In genomic region chr14:75648066-75648838, GRCh38 we compare ENCODE assay signal across 1 cellular context.
TF ChIP-seq lines count a peak whose summit lies in the region.

No MANE protein-coding gene starts in this region.

TF ChIP-seq in HepG2, 621 proteins besides CTCF, POLR2A, EP300 and RAD21 (continued from another document and continues in another):
- TF ChIP-seq NFIB (CRISPR knock-in tag; IDR thresholded peaks at IDR 0.05; ENCODE audit: borderline replicate concordance) (no peak), FOSL1 (CRISPR knock-in tag; IDR thresholded peaks at IDR 0.05; ENCODE audit: borderline replicate concordance) (peak; percentile 45; the same call in 1 of the 2 replicates), KLF13 (CRISPR knock-in tag; IDR thresholded peaks at IDR 0.05) (no peak), ZNF318 (CRISPR knock-in tag; IDR thresholded peaks at IDR 0.05) (peak; percentile 82; the same call in 1 of the 2 replicates), ZNF34 (CRISPR knock-in tag; IDR thresholded peaks at IDR 0.05; ENCODE audit: borderline replicate concordance) (no peak), TCF12 (IDR thresholded peaks at IDR 0.05) (no peak), TCF12 (CRISPR knock-in tag; IDR thresholded peaks at IDR 0.05) (peak; percentile 97), ZFX (CRISPR knock-in tag; IDR thresholded peaks at IDR 0.05; ENCODE audit: low read depth) (peak; percentile 29; the same call in 1 of the 2 replicates), MZF1 (CRISPR knock-in tag; IDR thresholded peaks at IDR 0.05; ENCODE audit: borderline replicate concordance) (no peak), ATF2 (CRISPR knock-in tag; IDR thresholded peaks at IDR 0.05) (peak; percentile 98), HNRNPL (IDR thresholded peaks at IDR 0.05; ENCODE audit: low read depth, low read length) (no peak), LCORL (IDR thresholded peaks at IDR 0.05) (no peak), LCORL (CRISPR knock-in tag; IDR thresholded peaks at IDR 0.05) (peak; percentile 97), RARG (CRISPR knock-in tag; IDR thresholded peaks at IDR 0.05; ENCODE audit: low read depth) (no peak), TAF15 (IDR thresholded peaks at IDR 0.05; ENCODE audit: low read depth, low read length, poor library complexity, severe bottlenecking) (no peak), NFIC (IDR thresholded peaks at IDR 0.05; ENCODE audit: low read length) (peak; percentile 93), ZSCAN22 (CRISPR knock-in tag; IDR thresholded peaks at IDR 0.05) (no peak), ZBTB7A (CRISPR knock-in tag; IDR thresholded peaks at IDR 0.05) (0 out of 2 replicates have a peak, but pooled peaks have one; percentile 67), FOXC1 (CRISPR knock-in tag; IDR thresholded peaks at IDR 0.05; ENCODE audit: borderline replicate concordance) (no peak; the same call in 1 of the 2 replicates), FOSL2 (CRISPR knock-in tag; IDR thresholded peaks at IDR 0.05) (peak; percentile 96), SNAI1 (CRISPR knock-in tag; IDR thresholded peaks at IDR 0.05; ENCODE audit: borderline replicate concordance) (no peak), SPEN (CRISPR knock-in tag; IDR thresholded peaks at IDR 0.05; ENCODE audit: low read depth) (peak; percentile 84), ETV5 (CRISPR knock-in tag; IDR thresholded peaks at IDR 0.05; ENCODE audit: borderline replicate concordance) (peak; percentile 77; the same call in 1 of the 2 replicates), ZNF678 (CRISPR knock-in tag; IDR thresholded peaks at IDR 0.05) (no peak), ZNF609 (CRISPR knock-in tag; IDR thresholded peaks at IDR 0.05; ENCODE audit: borderline replicate concordance) (peak; percentile 97), KLF6 (CRISPR knock-in tag; IDR thresholded peaks at IDR 0.05) (peak; percentile 84), MIER3 (CRISPR knock-in tag; IDR thresholded peaks at IDR 0.05; ENCODE audit: borderline replicate concordance) (peak; percentile 99), ZFP82 (CRISPR knock-in tag; IDR thresholded peaks at IDR 0.05; ENCODE audit: borderline replicate concordance) (no peak), HCFC1 (IDR thresholded peaks at IDR 0.05; ENCODE audit: low read depth, low read length) (no peak), ZNF432 (CRISPR knock-in tag; IDR thresholded peaks at IDR 0.05; ENCODE audit: borderline replicate concordance) (no peak), ZBTB26 (CRISPR knock-in tag; IDR thresholded peaks at IDR 0.05; ENCODE audit: borderline replicate concordance) (peak; percentile 69; the same call in 1 of the 2 replicates), ZNF367 (CRISPR knock-in tag; IDR thresholded peaks at IDR 0.05; ENCODE audit: borderline replicate concordance) (no peak), SKI (IDR thresholded peaks at IDR 0.05; ENCODE audit: partially characterized antibody) (peak; percentile 88), DZIP1 (CRISPR knock-in tag; IDR thresholded peaks at IDR 0.05) (no peak), ZNF703 (CRISPR knock-in tag; IDR thresholded peaks at IDR 0.05; ENCODE audit: borderline replicate concordance) (no peak), ZNF468 (CRISPR knock-in tag; IDR thresholded peaks at IDR 0.05) (no peak), KDM2A (CRISPR knock-in tag; IDR thresholded peaks at IDR 0.05; ENCODE audit: borderline replicate concordance, low read depth) (peak; percentile 89), SSRP1 (CRISPR knock-in tag; IDR thresholded peaks at IDR 0.05) (peak; percentile 41; the same call in 1 of the 2 replicates), ZNF510 (CRISPR knock-in tag; IDR thresholded peaks at IDR 0.05; ENCODE audit: low read depth) (no peak), ATF3 (CRISPR knock-in tag; IDR thresholded peaks at IDR 0.05) (peak; percentile 96), SALL2 (CRISPR knock-in tag; IDR thresholded peaks at IDR 0.05) (0 out of 2 replicates have a peak, but pooled peaks have one; percentile 36), PHF5A (CRISPR knock-in tag; IDR thresholded peaks at IDR 0.05; ENCODE audit: low read depth, unreplicated experiment) (peak; percentile 80), MEIS1 (CRISPR knock-in tag; IDR thresholded peaks at IDR 0.05; ENCODE audit: borderline replicate concordance) (no peak), GABPB1 (CRISPR knock-in tag; IDR thresholded peaks at IDR 0.05) (peak; percentile 51), PATZ1 (CRISPR knock-in tag; IDR thresholded peaks at IDR 0.05) (peak; percentile 96)
